Comparison of ENCODE assay signal across 8 cellular contexts in the genomic region with DNA sequence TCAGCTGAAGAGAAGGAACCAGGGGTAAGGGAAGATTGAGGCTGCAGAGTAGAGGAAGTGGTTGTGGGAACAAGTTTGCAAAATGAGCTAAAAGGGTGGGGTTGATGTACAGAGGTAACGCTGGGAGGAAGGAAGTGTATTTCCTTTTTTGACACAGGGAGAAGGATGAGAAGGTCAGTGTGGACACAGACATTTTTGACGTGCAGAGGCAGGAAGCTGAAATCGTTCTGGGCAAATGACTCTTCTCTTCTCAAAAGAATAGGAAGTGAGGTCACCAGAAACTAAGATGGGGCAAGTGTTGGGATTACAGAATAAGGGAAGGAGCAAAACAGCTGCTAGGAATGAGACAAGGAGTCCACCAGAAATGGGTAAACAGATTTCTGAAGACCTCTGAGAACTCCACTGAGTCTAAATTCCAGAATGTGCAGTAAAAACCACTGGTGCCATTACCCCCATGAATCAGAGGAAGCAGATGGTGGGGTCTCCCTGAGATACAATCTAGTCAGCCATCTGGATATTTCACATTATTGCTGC. TPM values are rescaled to one million over a fixed set of nuclear protein-coding genes. Genes with fewer than 3 reads are reported as not detected.
A peak's percentile ranks its signal among the peaks of the same experiment; 100 is the strongest.
DNase-seq lines count a peak whose midpoint lies in the region; ATAC-seq and TF ChIP-seq lines count a peak whose summit lies in the region.

No MANE protein-coding gene starts in this region.

- H3K9ac ChIP-seq in DND-41 (ENCODE audit: low read depth, low read length) = peak overlapping the region; percentile 28

- POLR2A ChIA-PET in activated B cell treated with CpG ODN at 0.5 μM for 24 hours (lab: Charles Lee) = interaction anchor here (0.6 to 1.4 kb wide), 2 partner anchors 20 to 22 kb away, joined by 3 to 9 read pairs; a partner anchor contains a TSS

- H3K4me3 Mint-ChIP-seq in activated B cell treated with CpG ODN at 0.5 μM for 24 hours = no peak overlapping the region
- no peak overlapping the region for H3K4me3 Mint-ChIP-seq in endothelial cell (ENCODE audit: unreplicated experiment)

- DNase-seq in DND-41 (peak; percentile 78), activated B cell treated with CpG ODN at 0.5 μM for 24 hours (no peak), lung microvascular endothelial cell (ENCODE audit: low read depth in 2 of 2) (peak; percentile 33 to 89), GM19240 (ENCODE audit: insufficient read length, low spot score) (no peak), endothelial cell (ENCODE audit: low spot score) (no peak), NCI-H526 (lab: John Stamatoyannopoulos, UW) (no peak), thyroid gland (no peak)

- WGBS in thyroid gland, 2 donors = 61 to 72% methylated on average over 3 of the region's 3 CpGs

- H3K4me2 ChIP-seq in DND-41 (ENCODE audit: insufficient read depth, low read length) = peak overlapping the region; percentile 62

- H3K27me3 ChIP-seq in DND-41 (ENCODE audit: insufficient read depth, low read length, poor library complexity) (no peaks in the 10 kb centered on the region), thyroid gland (no peaks in the 10 kb centered on the region)

- no peaks in the 10 kb centered on the region for H3K9me3 Mint-ChIP-seq in activated B cell treated with CpG ODN at 0.5 μM for 24 hours
- no peaks in the 10 kb centered on the region for H3K9me3 Mint-ChIP-seq in endothelial cell (ENCODE audit: unreplicated experiment)

- H3K4me3 ChIP-seq in DND-41 (ENCODE audit: low read depth in 1 of 2, low read length in 2 of 2) = peak overlapping the region in 1 of 2 experiments; percentile 45; a peak in 2 of 4 replicates
- H3K4me3 ChIP-seq in thyroid gland (replicated peaks in 1 of 3) = no peak overlapping the region

- H3K4me1 Mint-ChIP-seq in activated B cell treated with CpG ODN at 0.5 μM for 24 hours (no peaks in the 10 kb centered on the region), endothelial cell (ENCODE audit: unreplicated experiment) (peaks cover 16% of the 10 kb centered on the region)

- no peaks in the 10 kb centered on the region for H3K36me3 Mint-ChIP-seq in activated B cell treated with CpG ODN at 0.5 μM for 24 hours (ENCODE audit: low read depth)
- no peaks in the 10 kb centered on the region for H3K36me3 Mint-ChIP-seq in endothelial cell (ENCODE audit: low read depth, unreplicated experiment)

- H3K79me2 ChIP-seq in DND-41 (ENCODE audit: insufficient read depth, low read length) = no peaks in the 10 kb centered on the region

- no peak for TF ChIP-seq CTCF in DND-41 (IDR thresholded peaks at IDR 0.05; ENCODE audit: borderline replicate concordance, extremely low read depth, low read length, poor library complexity, severe bottlenecking)
- TF ChIP-seq CTCF in activated B cell treated with CpG ODN at 0.5 μM for 24 hours (IDR thresholded peaks at IDR 0.05) = no peak
- no peak for TF ChIP-seq CTCF in endothelial cell (IDR thresholded peaks at IDR 0.05; ENCODE audit: unreplicated experiment)
- TF ChIP-seq CTCF in thyroid gland (IDR thresholded peaks at IDR 0.05) = no peak

- H3K27ac ChIP-seq in DND-41 (ENCODE audit: low read length) = peak overlapping the region; percentile 93
- H3K27ac ChIP-seq in thyroid gland = no peak overlapping the region

- no peak for TF ChIP-seq POLR2A in thyroid gland (IDR thresholded peaks at IDR 0.05)

- no peaks in the 10 kb centered on the region for H3K9me3 ChIP-seq in DND-41 (ENCODE audit: insufficient read depth, low read length, severe bottlenecking)
- no peaks in the 10 kb centered on the region for H3K9me3 ChIP-seq in thyroid gland

- CTCF ChIA-PET in activated B cell treated with CpG ODN at 0.5 μM for 24 hours (lab: Charles Lee) = interaction anchor here (1.1 to 3.7 kb wide), 2 partner anchors 14 to 556 kb away, joined by 3 to 13 read pairs; no protein-coding TSS in a partner anchor

- H3K27ac Mint-ChIP-seq in activated B cell treated with CpG ODN at 0.5 μM for 24 hours = no peak overlapping the region
- no peak overlapping the region for H3K27ac Mint-ChIP-seq in endothelial cell (ENCODE audit: unreplicated experiment)

- peak; percentile 89 for ATAC-seq in DND-41 (ENCODE audit: insufficient read depth, low read depth)
- peak; percentile 66 for ATAC-seq in HG03432 (IDR thresholded peaks at IDR 0.05; ENCODE audit: unreplicated experiment)
- ATAC-seq in activated B cell treated with CpG ODN at 0.5 μM for 24 hours (ENCODE audit: low read depth) = peak; percentile 28

- no peaks in the 10 kb centered on the region for H3K27me3 Mint-ChIP-seq in activated B cell treated with CpG ODN at 0.5 μM for 24 hours
- H3K27me3 Mint-ChIP-seq in endothelial cell (ENCODE audit: unreplicated experiment) = peaks cover 2% of the 10 kb centered on the region

- peak overlapping the region; percentile 78 for H2AFZ ChIP-seq in DND-41 (ENCODE audit: low read depth, low read length)

- peaks cover 45% of the 10 kb centered on the region for H3K4me1 ChIP-seq in DND-41 (ENCODE audit: insufficient read depth, low read length)
- peaks cover 0 to 12% of the 10 kb centered on the region in 2 donors for H3K4me1 ChIP-seq in thyroid gland

- H4K20me1 ChIP-seq in DND-41 (ENCODE audit: insufficient read depth, low read length) = no peaks in the 10 kb centered on the region

- H3K36me3 ChIP-seq in DND-41 (ENCODE audit: insufficient read depth, low read length) (no peaks in the 10 kb centered on the region), thyroid gland (no peaks in the 10 kb centered on the region)

- intact Hi-C loops in activated B cell treated with CpG ODN at 0.5 μM for 24 hours (cut with micrococcal nuclease) = no loop called here
- intact Hi-C loops in thyroid gland (cut with DNase I) = no loop called here

RNA-seq across cellular contexts. Expression of a gene that starts 20.0 kb away (rescaled TPM):
- total RNA-seq in activated B cell treated with CpG ODN at 0.5 μM for 24 hours (39.6 and 48.3 TPM in 2 replicates), lung microvascular endothelial cell (29.0 and 34.3 TPM in 2 replicates), endothelial cell (ENCODE audit: unreplicated experiment) (32.0 TPM), thyroid gland (10 to 100 TPM; 49.5 to 95.6 (median 68.5) TPM)

RNA-seq across cellular contexts. Expression of a gene that starts 58.8 kb away (rescaled TPM):
- not detected in 2 replicates for total RNA-seq in activated B cell treated with CpG ODN at 0.5 μM for 24 hours
- 0.44 TPM in 1 of 2 replicates, not detected in the other for total RNA-seq in lung microvascular endothelial cell
- 23.6 TPM for total RNA-seq in endothelial cell (ENCODE audit: unreplicated experiment)
- not detected for total RNA-seq in thyroid gland

Comparison
In these comparisons a context has a peak if more than half of its experiments do, and no peak if none do; other contexts are left out.
1. ATAC-seq: peak in every context shown above with its lines; median percentile 89 in DND-41; 66 in HG03432; 28 in activated B cell treated with CpG ODN at 0.5 μM for 24 hours.
2. DNase-seq: peak in DND-41 (single experiment) and lung microvascular endothelial cell (2 of 2); none in activated B cell treated with CpG ODN at 0.5 μM for 24 hours (single experiment), GM19240 (single experiment), endothelial cell (single experiment), NCI-H526 (0 of 2) and thyroid gland (0 of 2).
3. RNA of a gene that starts 58.8 kb away (total RNA-seq): 23.6 TPM in endothelial cell (single experiment); not detected in activated B cell treated with CpG ODN at 0.5 μM for 24 hours, 0.44 TPM in lung microvascular endothelial cell and not detected in thyroid gland; every median in the first group is over 10 times any median in the second.